2 cellular contexts compared by ENCODE assay signal in genomic region chr13:27504126-27504525, GRCh38.
TF ChIP-seq lines count a peak whose summit lies in the region.

No MANE protein-coding gene starts in this region.

TF ChIP-seq in GM23338, 12 proteins besides CTCF, POLR2A, EP300 and RAD21:
- TF ChIP-seq NANOG (IDR thresholded peaks at IDR 0.05; ENCODE audit: borderline replicate concordance) (no peak), ETS1 (IDR thresholded peaks at IDR 0.05) (no peak), EZH2phosphoT487 (IDR thresholded peaks at IDR 0.05; ENCODE audit: unreplicated experiment) (no peak)

TF ChIP-seq in H1, 55 proteins besides CTCF, POLR2A, EP300 and RAD21:
- no peak for TF ChIP-seq E2F6 (IDR thresholded peaks at IDR 0.05)
- no peak for TF ChIP-seq YY1 (IDR thresholded peaks at IDR 0.05; ENCODE audit: low read depth, low read length)
- TF ChIP-seq CBX8 (IDR thresholded peaks at IDR 0.05; ENCODE audit: borderline replicate concordance, low read depth, low read length): no peak
- no peak for TF ChIP-seq JUN (IDR thresholded peaks at IDR 0.05; ENCODE audit: low read depth, low read length)
- no peak for TF ChIP-seq NANOG (IDR thresholded peaks at IDR 0.05; ENCODE audit: insufficient read depth, low read depth, low read length, poor library complexity, severe bottlenecking)
- TF ChIP-seq KDM5A (IDR thresholded peaks at IDR 0.05; ENCODE audit: low read length): no peak
- TF ChIP-seq BACH1 (IDR thresholded peaks at IDR 0.05; ENCODE audit: low read length): no peak
- TF ChIP-seq CBX5 (IDR thresholded peaks at IDR 0.05; ENCODE audit: low read depth, low read length): no peak
- TF ChIP-seq TBP (IDR thresholded peaks at IDR 0.05; ENCODE audit: low read depth, low read length): no peak
- TF ChIP-seq CHD7 (IDR thresholded peaks at IDR 0.05; ENCODE audit: insufficient replicate concordance, low read length): no peak
- TF ChIP-seq ATF2 (IDR thresholded peaks at IDR 0.05; ENCODE audit: low read length): no peak
- TF ChIP-seq SRF (IDR thresholded peaks at IDR 0.05; ENCODE audit: low read depth, low read length): no peak
- TF ChIP-seq CHD1 (IDR thresholded peaks at IDR 0.05; ENCODE audit: low read depth, low read length): no peak
- no peak for TF ChIP-seq SP4 (IDR thresholded peaks at IDR 0.05; ENCODE audit: low read length)
- no peak for TF ChIP-seq GABPA (IDR thresholded peaks at IDR 0.05; ENCODE audit: borderline replicate concordance, insufficient read depth, low read length)
TF ChIP-seq in H1: peak in this region for 0.
